Comparison of ENCODE assay signal across 10 cellular contexts in genomic region chr10:75395955-75396860, GRCh38. TPM values are rescaled to one million over a fixed set of nuclear protein-coding genes. Genes with fewer than 3 reads are reported as not detected.
DNase-seq lines count a peak whose midpoint lies in the region; ATAC-seq and TF ChIP-seq lines count a peak whose summit lies in the region.
"Had no signal": no experiment of that assay in that cellular context is flagged by ENCODE, and none has a peak within 500 bp of the region (broad histone marks: within the 10 kb centered on the region; RNA-seq: fewer than 3 reads in every experiment).

No MANE protein-coding gene starts in this region.

- peaks cover 6 to 18% (median 16%) of the 10 kb centered on the region in 7 donors for H3K4me1 Mint-ChIP-seq in naive thymus-derived CD4-positive, alpha-beta T cell
- H3K4me1 Mint-ChIP-seq in immature natural killer cell: peaks cover 10 to 14% of the 10 kb centered on the region in 2 donors

- POLR2A ChIA-PET in naive thymus-derived CD4-positive, alpha-beta T cell (lab: Charles Lee): no interaction called here

- H3K4me3 Mint-ChIP-seq in naive thymus-derived CD4-positive, alpha-beta T cell: peak overlapping the region in 1 of 10 donors; percentile 55
- H3K4me3 Mint-ChIP-seq in immature natural killer cell: no peak overlapping the region

- no peaks in the 10 kb centered on the region for H3K36me3 ChIP-seq in gastrocnemius medialis
- H3K36me3 ChIP-seq in naive thymus-derived CD4-positive, alpha-beta T cell (ENCODE audit: control insufficient read depth in 2 of 3, insufficient read depth in 3 of 3, low read length in 3 of 3): no peaks in the 10 kb centered on the region

- in situ Hi-C loops in gastrocnemius medialis (cut with MboI; ENCODE audit: low sequenced_read_pairs in 4 of 4): loop anchor here (10.0 to 25.0 kb wide), 5 partner anchors 639 to 1166 kb away; no protein-coding TSS in a partner anchor

- intact Hi-C loops in gastrocnemius medialis (cut with DNase I; ENCODE audit: low total_unique reads): loop anchor here (1.0 to 5.0 kb wide), 2 partner anchors 640 to 906 kb away; no protein-coding TSS in a partner anchor
- intact Hi-C loops in naive thymus-derived CD4-positive, alpha-beta T cell (cut with micrococcal nuclease): loop anchor here in 1 of 2 donors (5.0 kb wide), 1 partner anchor 99 kb away; no protein-coding TSS in a partner anchor

- H3K4me3 ChIP-seq in cardiac fibroblast (replicated peaks in 1 of 2; ENCODE audit: low read depth in 2 of 2, low read length in 2 of 2) (peak overlapping the region; percentile 37 to 38), gastrocnemius medialis (peak overlapping the region; percentile 25 to 49 (median 36))
- no peak overlapping the region for H3K4me3 ChIP-seq in naive thymus-derived CD4-positive, alpha-beta T cell (ENCODE audit: low read length)

- TF ChIP-seq POLR2A in gastrocnemius medialis (IDR thresholded peaks at IDR 0.05): no peak

- H3K9me3 ChIP-seq in gastrocnemius medialis: no peaks in the 10 kb centered on the region
- H3K9me3 ChIP-seq in naive thymus-derived CD4-positive, alpha-beta T cell (ENCODE audit: control insufficient read depth in 2 of 3, low read length in 3 of 3): no peaks in the 10 kb centered on the region

- H3K27me3 ChIP-seq in gastrocnemius medialis: peaks cover 2 to 23% (median 22%) of the 10 kb centered on the region in 3 donors
- no peaks in the 10 kb centered on the region for H3K27me3 ChIP-seq in foreskin keratinocyte
- peaks cover 0 to 5% of the 10 kb centered on the region in 2 donors for H3K27me3 ChIP-seq in naive thymus-derived CD4-positive, alpha-beta T cell (ENCODE audit: control insufficient read depth in 2 of 2, insufficient read depth in 2 of 2, low read length in 2 of 2)

- DNase-seq in GM20000 (ENCODE audit: low spot score) (peak; percentile 45), cardiac fibroblast (ENCODE audit: low read depth in 2 of 2) (peak; percentile 26 to 33), islet precursor cell (peak; percentile 68), gastrocnemius medialis (no peak), foreskin keratinocyte (no peak), immature natural killer cell (no peak)
- DNase-seq in naive thymus-derived CD4-positive, alpha-beta T cell: no peak
- no peak for DNase-seq in activated CD8-positive, alpha-beta memory T cell treated with anti-CD3 and anti-CD28 coated beads, Interleukin-2, amount 50 U/mL, for 4 hours
- DNase-seq: cerebellar nuclear complex, NCI-H345 had no signal

- H3K9me3 Mint-ChIP-seq in naive thymus-derived CD4-positive, alpha-beta T cell: peaks cover 0 to 3% (median 0%) of the 10 kb centered on the region in 11 donors
- no peaks in the 10 kb centered on the region for H3K9me3 Mint-ChIP-seq in immature natural killer cell

- CTCF ChIA-PET in naive thymus-derived CD4-positive, alpha-beta T cell (lab: Charles Lee): interaction anchor here (0.7 kb wide), 1 partner anchor 90 kb away, joined by 3 read pairs; no protein-coding TSS in a partner anchor

- peaks cover 0 to 3% (median 0%) of the 10 kb centered on the region in 5 donors for H3K36me3 Mint-ChIP-seq in naive thymus-derived CD4-positive, alpha-beta T cell
- peaks cover 0 to 3% (median 0%) of the 10 kb centered on the region in 3 donors for H3K36me3 Mint-ChIP-seq in immature natural killer cell

- TF ChIP-seq CTCF in GM20000 (IDR thresholded peaks at IDR 0.05; ENCODE audit: extremely low read depth, missing control alignments) (no peak), cardiac fibroblast (IDR thresholded peaks at IDR 0.05; ENCODE audit: low read depth, low read length) (no peak), gastrocnemius medialis (IDR thresholded peaks at IDR 0.05 in 4 of 5, conservative IDR thresholded peaks at IDR 0.05 in 1 of 5) (no peak), foreskin keratinocyte (conservative IDR thresholded peaks at IDR 0.05) (no peak)

- H3K4me1 ChIP-seq in gastrocnemius medialis (peaks cover 0 to 17% of the 10 kb centered on the region in 2 donors), foreskin keratinocyte (no peaks in the 10 kb centered on the region)
- H3K4me1 ChIP-seq in naive thymus-derived CD4-positive, alpha-beta T cell (ENCODE audit: control insufficient read depth in 2 of 2, insufficient read depth in 2 of 2, low read length in 2 of 2): peaks cover 6 to 8% of the 10 kb centered on the region in 2 donors

- H3K27ac Mint-ChIP-seq in naive thymus-derived CD4-positive, alpha-beta T cell: no peak overlapping the region
- H3K27ac Mint-ChIP-seq in immature natural killer cell: no peak overlapping the region

- H3K27me3 Mint-ChIP-seq in naive thymus-derived CD4-positive, alpha-beta T cell: peaks cover 44 to 66% (median 51%) of the 10 kb centered on the region in 5 donors
- peaks cover 8 to 29% (median 18%) of the 10 kb centered on the region in 3 donors for H3K27me3 Mint-ChIP-seq in immature natural killer cell (ENCODE audit: low read depth in 3 of 3)

- ATAC-seq in gastrocnemius medialis (no peak), foreskin keratinocyte (no peak)
- no peak for ATAC-seq in naive thymus-derived CD4-positive, alpha-beta T cell

- H3K27ac ChIP-seq in gastrocnemius medialis (peak overlapping the region; percentile 21 to 58 (median 54)), foreskin keratinocyte (no peak overlapping the region)
- H3K27ac ChIP-seq in naive thymus-derived CD4-positive, alpha-beta T cell (ENCODE audit: low read depth, low read length): no peak overlapping the region

RNA-seq across cellular contexts. Expression of gene ZNF503, which starts 5.4 kb away (rescaled TPM):
- total RNA-seq in gastrocnemius medialis: 1 to 10 TPM; 1.7 to 2.0 (median 1.8) TPM
- total RNA-seq in foreskin keratinocyte: 5.1 and 5.7 TPM in 2 replicates
- 4.6 and 4.7 TPM in 2 replicates for polyA plus RNA-seq in foreskin keratinocyte
- 1 to 10 TPM in 1 of 5 experiments, under 1 TPM in 3, not detected in 1; 0.07 to 3.6 (median 0.54) TPM for total RNA-seq in naive thymus-derived CD4-positive, alpha-beta T cell
- polyA plus RNA-seq in naive thymus-derived CD4-positive, alpha-beta T cell: not detected
- under 1 TPM; 0.05 to 0.09 (median 0.07) TPM for polyA plus RNA-seq in immature natural killer cell

RNA-seq across cellular contexts. Expression of gene LRMDA, which starts 35.2 kb away (rescaled TPM):
- total RNA-seq in gastrocnemius medialis: 1 to 10 TPM in 3 of 4 donors, under 1 TPM in 1; 0.80 to 4.5 (median 1.4) TPM
- not detected in 2 replicates for total RNA-seq in foreskin keratinocyte
- polyA plus RNA-seq in foreskin keratinocyte: 0.10 TPM in 1 of 2 replicates, not detected in the other
- 10 to 100 TPM in 1 of 5 experiments, 1 to 10 TPM in 1, under 1 TPM in 1, not detected in 2; 0.57 to 14.9 (median 3.0) TPM for total RNA-seq in naive thymus-derived CD4-positive, alpha-beta T cell
- not detected for polyA plus RNA-seq in naive thymus-derived CD4-positive, alpha-beta T cell
- polyA plus RNA-seq in immature natural killer cell: 10 to 100 TPM in 1 of 3 donors, 1 to 10 TPM in 2; 1.7 to 14.2 (median 2.3) TPM

Comparison
In these comparisons a context has a peak if more than half of its experiments do, and no peak if none do; other contexts are left out.
1. DNase-seq: peak in GM20000 (single experiment), cardiac fibroblast (2 of 2) and islet precursor cell (single experiment); none in gastrocnemius medialis (0 of 2), foreskin keratinocyte (0 of 2), naive thymus-derived CD4-positive, alpha-beta T cell (0 of 9), activated CD8-positive, alpha-beta memory T cell treated with anti-CD3 and anti-CD28 coated beads, Interleukin-2, amount 50 U/mL, for 4 hours (single experiment) and immature natural killer cell (0 of 3).
2. H3K27ac ChIP-seq: peak in gastrocnemius medialis (4 of 4); none in foreskin keratinocyte (single experiment) and naive thymus-derived CD4-positive, alpha-beta T cell (single experiment).